Comparison of ENCODE assay signal across 8 cellular contexts in the genomic region with DNA sequence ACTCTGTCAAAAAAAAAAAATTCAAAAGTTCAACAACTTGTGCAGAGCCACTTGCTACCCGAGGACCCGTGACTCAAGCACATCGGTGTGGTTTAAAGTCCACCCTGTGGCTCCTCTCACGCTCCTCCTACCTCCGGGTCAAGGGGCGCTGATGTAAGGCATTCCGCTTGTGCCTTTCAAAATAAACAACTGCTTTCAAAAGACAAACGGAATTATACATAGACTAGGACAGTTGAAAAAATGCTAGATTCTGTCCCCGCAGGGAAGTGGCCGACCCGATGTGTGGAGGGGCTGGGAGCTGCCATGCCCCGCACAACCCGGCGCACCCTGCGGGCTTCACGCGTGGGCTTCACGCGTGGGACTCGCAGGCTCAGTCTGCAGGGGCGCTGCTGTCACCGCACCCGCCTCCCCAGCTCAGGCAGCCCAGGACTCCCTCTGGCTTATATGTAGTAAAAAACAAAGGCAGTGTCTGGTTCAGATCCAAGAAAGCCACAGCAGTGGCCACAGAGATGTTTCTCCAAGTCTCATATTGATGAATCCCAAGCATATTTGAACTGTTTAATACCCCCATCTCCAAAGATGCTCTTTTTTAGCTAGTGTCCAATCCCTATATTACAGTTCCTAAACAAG.
DNase-seq lines count a peak whose midpoint lies in the region; ATAC-seq and TF ChIP-seq lines count a peak whose summit lies in the region.

No MANE protein-coding gene starts in this region.

- no peak for TF ChIP-seq CTCF in DND-41 (IDR thresholded peaks at IDR 0.05; ENCODE audit: borderline replicate concordance, extremely low read depth, low read length, poor library complexity, severe bottlenecking)
- no peak for TF ChIP-seq CTCF in mesothelial cell of epicardium (IDR thresholded peaks at IDR 0.05; ENCODE audit: unreplicated experiment)

- no peaks in the 10 kb centered on the region for H3K36me3 ChIP-seq in DND-41 (ENCODE audit: insufficient read depth, low read length)

- ATAC-seq in DND-41 (ENCODE audit: insufficient read depth, low read depth): no peak
- ATAC-seq in HG02610 (IDR thresholded peaks at IDR 0.05; ENCODE audit: unreplicated experiment): peak; percentile 10
- no peak for ATAC-seq in activated naive CD8-positive, alpha-beta T cell treated with anti-CD3 and anti-CD28 coated beads, Interleukin-2, amount 50 U/mL, for 24 hours
- ATAC-seq in HG03571 (IDR thresholded peaks at IDR 0.05; ENCODE audit: unreplicated experiment): no peak

- no peak overlapping the region for H3K27ac ChIP-seq in DND-41 (ENCODE audit: low read length)

- H3K27ac Mint-ChIP-seq in activated naive CD8-positive, alpha-beta T cell treated with anti-CD3 and anti-CD28 coated beads, Interleukin-2, amount 50 U/mL, for 24 hours: no peak overlapping the region
- H3K27ac Mint-ChIP-seq in mesothelial cell of epicardium: no peak overlapping the region

- H2AFZ ChIP-seq in DND-41 (ENCODE audit: low read depth, low read length): peak overlapping the region; percentile 61; the same call in 1 of the 2 replicates

- peaks cover 7% of the 10 kb centered on the region for H3K4me1 ChIP-seq in DND-41 (ENCODE audit: insufficient read depth, low read length)

- no peak overlapping the region for H3K9ac ChIP-seq in DND-41 (ENCODE audit: low read depth, low read length)

- H3K9me3 Mint-ChIP-seq in activated naive CD8-positive, alpha-beta T cell treated with anti-CD3 and anti-CD28 coated beads, Interleukin-2, amount 50 U/mL, for 24 hours: no peaks in the 10 kb centered on the region
- H3K9me3 Mint-ChIP-seq in mesothelial cell of epicardium: no peaks in the 10 kb centered on the region

- H3K27me3 Mint-ChIP-seq in activated naive CD8-positive, alpha-beta T cell treated with anti-CD3 and anti-CD28 coated beads, Interleukin-2, amount 50 U/mL, for 24 hours: peaks cover 25% of the 10 kb centered on the region
- peaks cover 8% of the 10 kb centered on the region for H3K27me3 Mint-ChIP-seq in mesothelial cell of epicardium (ENCODE audit: low read depth)

- H3K4me2 ChIP-seq in DND-41 (ENCODE audit: insufficient read depth, low read length): peak overlapping the region; percentile 44; the same call in 1 of the 2 replicates

- H3K4me3 ChIP-seq in DND-41 (ENCODE audit: low read depth in 1 of 2, low read length in 2 of 2): no peak overlapping the region

- peak overlapping the region; percentile 9 for H3K4me3 Mint-ChIP-seq in activated naive CD8-positive, alpha-beta T cell treated with anti-CD3 and anti-CD28 coated beads, Interleukin-2, amount 50 U/mL, for 24 hours
- H3K4me3 Mint-ChIP-seq in mesothelial cell of epicardium: peak overlapping the region; percentile 58

- DNase-seq in DND-41: no peak
- no peak for DNase-seq in activated naive CD8-positive, alpha-beta T cell treated with anti-CD3 and anti-CD28 coated beads, Interleukin-2, amount 50 U/mL, for 24 hours
- no peak for DNase-seq in mesothelial cell of epicardium (ENCODE audit: low spot score in 2 of 2, unreplicated experiment in 2 of 2)
- DNase-seq in T1000 (lab: John Stamatoyannopoulos, UW): no peak
- no peak for DNase-seq in activated CD4-positive, alpha-beta T cell treated with anti-CD3 and anti-CD28 coated beads for 4 hours
- no peak for DNase-seq in NCI-H2107 treated with DMSO at 0.1 percent for 48 hours (lab: John Stamatoyannopoulos, UW; ENCODE audit: unreplicated experiment)

- H4K20me1 ChIP-seq in DND-41 (ENCODE audit: insufficient read depth, low read length): no peaks in the 10 kb centered on the region

- H3K36me3 Mint-ChIP-seq in activated naive CD8-positive, alpha-beta T cell treated with anti-CD3 and anti-CD28 coated beads, Interleukin-2, amount 50 U/mL, for 24 hours (ENCODE audit: low read depth): no peaks in the 10 kb centered on the region
- no peaks in the 10 kb centered on the region for H3K36me3 Mint-ChIP-seq in mesothelial cell of epicardium

- no peaks in the 10 kb centered on the region for H3K9me3 ChIP-seq in DND-41 (ENCODE audit: insufficient read depth, low read length, severe bottlenecking)

- peaks cover 5% of the 10 kb centered on the region for H3K4me1 Mint-ChIP-seq in activated naive CD8-positive, alpha-beta T cell treated with anti-CD3 and anti-CD28 coated beads, Interleukin-2, amount 50 U/mL, for 24 hours
- peaks cover 13% of the 10 kb centered on the region for H3K4me1 Mint-ChIP-seq in mesothelial cell of epicardium

- H3K79me2 ChIP-seq in DND-41 (ENCODE audit: insufficient read depth, low read length): no peaks in the 10 kb centered on the region

- H3K27me3 ChIP-seq in DND-41 (ENCODE audit: insufficient read depth, low read length, poor library complexity): peaks cover 3% of the 10 kb centered on the region
